ENCODE assay signal across 8 cellular contexts in the genomic region with DNA sequence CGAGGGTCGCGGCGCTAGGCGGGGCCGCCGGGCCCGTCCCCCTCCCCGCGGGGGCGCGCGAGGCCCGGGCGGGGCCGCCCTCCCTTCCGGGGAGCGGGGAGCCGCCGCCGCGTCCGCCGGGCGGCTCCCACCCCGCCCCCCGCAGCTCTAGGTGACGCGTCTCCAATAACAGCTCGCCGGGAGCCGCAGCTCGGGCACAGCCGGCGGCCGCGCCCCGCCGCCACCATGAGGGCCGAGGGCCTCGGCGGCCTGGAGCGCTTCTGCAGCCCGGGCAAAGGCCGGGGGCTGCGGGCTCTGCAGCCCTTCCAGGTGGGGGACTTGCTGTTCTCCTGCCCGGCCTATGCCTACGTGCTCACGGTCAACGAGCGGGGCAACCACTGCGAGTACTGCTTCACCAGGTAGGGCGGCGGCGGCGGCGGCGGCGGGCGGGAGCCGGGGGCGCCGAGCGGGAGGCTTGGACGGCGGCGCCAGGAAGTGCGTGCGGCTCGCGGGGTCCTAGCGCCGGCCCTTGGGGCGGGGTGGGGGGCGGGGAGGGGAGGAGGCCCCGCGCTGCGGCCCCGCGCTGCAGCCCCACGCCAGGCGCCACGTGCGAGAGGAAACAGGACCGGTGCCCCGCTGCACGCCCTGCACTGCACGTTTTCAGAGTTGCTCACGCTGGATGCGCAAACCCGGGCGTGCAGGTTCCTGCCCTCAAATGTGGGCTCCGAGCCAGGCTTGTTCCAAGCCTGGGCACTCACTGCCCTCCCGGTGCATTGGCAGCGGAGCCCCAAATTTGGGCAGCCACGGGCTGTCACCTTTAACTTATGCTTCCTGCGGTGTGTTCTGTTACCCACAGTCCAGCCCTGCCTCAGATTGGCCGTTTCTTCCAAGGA. TPM values are rescaled to one million over a fixed set of nuclear protein-coding genes. Genes with fewer than 3 reads are reported as not detected.
DNase-seq lines count a peak whose midpoint lies in the region; ATAC-seq lines count a peak whose summit lies in the region.

A gene with protein sequence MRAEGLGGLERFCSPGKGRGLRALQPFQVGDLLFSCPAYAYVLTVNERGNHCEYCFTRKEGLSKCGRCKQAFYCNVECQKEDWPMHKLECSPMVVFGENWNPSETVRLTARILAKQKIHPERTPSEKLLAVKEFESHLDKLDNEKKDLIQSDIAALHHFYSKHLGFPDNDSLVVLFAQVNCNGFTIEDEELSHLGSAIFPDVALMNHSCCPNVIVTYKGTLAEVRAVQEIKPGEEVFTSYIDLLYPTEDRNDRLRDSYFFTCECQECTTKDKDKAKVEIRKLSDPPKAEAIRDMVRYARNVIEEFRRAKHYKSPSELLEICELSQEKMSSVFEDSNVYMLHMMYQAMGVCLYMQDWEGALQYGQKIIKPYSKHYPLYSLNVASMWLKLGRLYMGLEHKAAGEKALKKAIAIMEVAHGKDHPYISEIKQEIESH (plus strand): TSS at position 130 of the 872 bp plus-strand sequence. CDS start 96 bp downstream, at position 226.

- H4K20me1 ChIP-seq in BLaER1: no peaks in the 10 kb centered on the region

- H3K4me1 Mint-ChIP-seq in activated CD8-positive, alpha-beta T cell treated with anti-CD3 and anti-CD28 coated beads, Interleukin-2, amount 10 ng/mL, durations not matched to agents 7 days and 5 days (ENCODE audit: low read depth): peaks cover 47% of the 10 kb centered on the region
- H3K4me1 Mint-ChIP-seq in memory B cell: peaks cover 28% of the 10 kb centered on the region

- H3K27me3 ChIP-seq in BLaER1: no peaks in the 10 kb centered on the region

- DNase-seq in NCI-H69 (lab: John Stamatoyannopoulos, UW) (peak; percentile 97), memory B cell (ENCODE audit: low spot score in 2 of 2) (peak; percentile 45 to 62)
- DNase-seq in activated CD8-positive, alpha-beta T cell treated with anti-CD3 and anti-CD28 coated beads, Interleukin-2, amount 10 ng/mL, durations not matched to agents 7 days and 5 days: peak; percentile 73
- peak; percentile 45 for DNase-seq in effector CD4-positive, alpha-beta T cell
- peak; percentile 37 for DNase-seq in stimulated activated CD8-positive, alpha-beta memory T cell treated with anti-CD3 and anti-CD28 coated beads, Interleukin-12 subunit alpha, Interleukin-12 subunit beta, amount 100 ng/mL, for 1 hour (ENCODE audit: low read depth)

- H3K27me3 Mint-ChIP-seq in activated CD8-positive, alpha-beta T cell treated with anti-CD3 and anti-CD28 coated beads, Interleukin-2, amount 10 ng/mL, durations not matched to agents 7 days and 5 days (ENCODE audit: low read depth): no peaks in the 10 kb centered on the region
- no peaks in the 10 kb centered on the region for H3K27me3 Mint-ChIP-seq in memory B cell

- H3K4me1 ChIP-seq in BLaER1: peaks cover 32% of the 10 kb centered on the region

- peak within 1 kb of the TSS; percentile 97 for H3K4me2 ChIP-seq in BLaER1

- H3K36me3 Mint-ChIP-seq in activated CD8-positive, alpha-beta T cell treated with anti-CD3 and anti-CD28 coated beads, Interleukin-2, amount 10 ng/mL, durations not matched to agents 7 days and 5 days (ENCODE audit: low read depth): no peaks in the 10 kb centered on the region
- H3K36me3 Mint-ChIP-seq in memory B cell: peaks cover 2% of the 10 kb centered on the region

- H3K9me3 ChIP-seq in BLaER1: no peaks in the 10 kb centered on the region

- H3K4me3 Mint-ChIP-seq in activated CD8-positive, alpha-beta T cell treated with anti-CD3 and anti-CD28 coated beads, Interleukin-2, amount 10 ng/mL, durations not matched to agents 7 days and 5 days: peak within 1 kb of the TSS; percentile 84
- H3K4me3 Mint-ChIP-seq in memory B cell: peak within 1 kb of the TSS; percentile 90

- peak within 1 kb of the TSS; percentile 90 for H3K4me3 ChIP-seq in BLaER1

- no peaks in the 10 kb centered on the region for H3K36me3 ChIP-seq in BLaER1

- POLR2A ChIA-PET in activated CD8-positive, alpha-beta T cell treated with anti-CD3 and anti-CD28 coated beads, Interleukin-2, amount 10 ng/mL, durations not matched to agents 7 days and 5 days (lab: Charles Lee): interaction anchor here (1.0 to 1.4 kb wide), 2 partner anchors 20 to 37 kb away, joined by 4 read pairs; no protein-coding TSS in a partner anchor

- no peaks in the 10 kb centered on the region for H3K9me3 Mint-ChIP-seq in activated CD8-positive, alpha-beta T cell treated with anti-CD3 and anti-CD28 coated beads, Interleukin-2, amount 10 ng/mL, durations not matched to agents 7 days and 5 days (ENCODE audit: insufficient read depth)
- H3K9me3 Mint-ChIP-seq in memory B cell: no peaks in the 10 kb centered on the region

- H3K27ac Mint-ChIP-seq in activated CD8-positive, alpha-beta T cell treated with anti-CD3 and anti-CD28 coated beads, Interleukin-2, amount 10 ng/mL, durations not matched to agents 7 days and 5 days: peak within 1 kb of the TSS; percentile 82
- H3K27ac Mint-ChIP-seq in memory B cell: peak within 1 kb of the TSS; percentile 78

- peak within 1 kb of the TSS; percentile 93 for H3K27ac ChIP-seq in BLaER1

- H3K9ac ChIP-seq in BLaER1: peak within 1 kb of the TSS; percentile 91

- ATAC-seq in GM19025 (IDR thresholded peaks at IDR 0.05; ENCODE audit: low read depth, unreplicated experiment) (peak; percentile 76), HG03280 (IDR thresholded peaks at IDR 0.05; ENCODE audit: unreplicated experiment) (peak; percentile 80), memory B cell (ENCODE audit: low read depth) (peak; percentile 77)
- peak; percentile 79 for ATAC-seq in activated CD8-positive, alpha-beta T cell treated with anti-CD3 and anti-CD28 coated beads, Interleukin-2, amount 10 ng/mL, durations not matched to agents 7 days and 5 days

- CTCF ChIA-PET in activated CD8-positive, alpha-beta T cell treated with anti-CD3 and anti-CD28 coated beads, Interleukin-2, amount 10 ng/mL, durations not matched to agents 7 days and 5 days (lab: Charles Lee): interaction anchor here (1.5 to 6.2 kb wide), 7 partner anchors 20 to 51 kb away, joined by 3 to 48 read pairs (median 15); no protein-coding TSS in a partner anchor

RNA-seq across cellular contexts. Expression of the gene that starts here (rescaled TPM):
- 10 to 100 TPM; 37.2 to 38.4 TPM for total RNA-seq in activated CD8-positive, alpha-beta T cell treated with anti-CD3 and anti-CD28 coated beads, Interleukin-2, amount 10 ng/mL, durations not matched to agents 7 days and 5 days

Comparison
In these comparisons a context has a peak if more than half of its experiments do, and no peak if none do; other contexts are left out.
1. Peak in every context shown above with its lines: DNase-seq, ATAC-seq, H3K4me3 ChIP-seq and H3K27ac ChIP-seq.
2. DNase-seq: peak in every context shown above with its lines; median percentile 97 in NCI-H69; 73 in activated CD8-positive, alpha-beta T cell treated with anti-CD3 and anti-CD28 coated beads, Interleukin-2, amount 10 ng/mL, durations not matched to agents 7 days and 5 days; 54 in memory B cell; 45 in effector CD4-positive, alpha-beta T cell; 37 in stimulated activated CD8-positive, alpha-beta memory T cell treated with anti-CD3 and anti-CD28 coated beads, Interleukin-12 subunit alpha, Interleukin-12 subunit beta, amount 100 ng/mL, for 1 hour.